Comparison of ENCODE assay signal across 8 cellular contexts in the genomic region with DNA sequence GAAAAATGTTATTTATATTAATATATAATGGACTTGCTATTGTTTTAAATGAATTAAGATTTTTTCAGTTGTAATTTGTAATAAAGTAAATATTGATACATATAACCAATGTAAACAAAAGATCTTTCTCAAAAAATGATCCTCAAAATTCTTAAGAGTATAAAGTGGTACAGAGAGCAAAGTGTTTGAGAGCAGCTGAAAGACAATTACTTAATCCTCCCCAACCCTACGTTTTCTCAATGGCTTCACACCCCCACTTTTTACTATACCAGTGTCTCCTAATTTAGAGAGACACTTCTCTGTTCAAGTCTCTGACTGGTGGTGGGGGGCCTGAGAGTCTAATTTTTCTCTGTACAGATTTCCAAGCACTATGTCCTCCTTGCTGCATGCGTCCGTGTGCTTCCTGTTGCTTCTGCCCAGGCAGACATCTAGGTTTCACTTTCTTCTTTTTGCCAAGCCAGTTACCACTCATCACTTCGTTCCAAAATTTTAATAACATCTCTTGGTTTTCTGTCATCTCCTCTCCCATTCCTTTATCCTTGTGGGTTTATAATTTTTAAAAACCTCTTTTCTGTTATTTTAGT.
DNase-seq lines count a peak whose midpoint lies in the region; ATAC-seq, FAIRE-seq and TF ChIP-seq lines count a peak whose summit lies in the region.

No MANE protein-coding gene starts in this region.

- no peaks in the 10 kb centered on the region for H3K36me3 Mint-ChIP-seq in activated CD4-positive, alpha-beta T cell treated with anti-CD3 and anti-CD28 coated beads, Interleukin-2, amount 10 ng/mL, durations not matched to agents 7 days and 5 days (ENCODE audit: low read depth)

- peak; percentile 73 for ATAC-seq in HG02970 (IDR thresholded peaks at IDR 0.05; ENCODE audit: low FRiP score, unreplicated experiment)

- no peak for FAIRE-seq in GM12892 (lab: Jason Lieb, UNC)

- DNase-seq in activated CD4-positive, alpha-beta T cell treated with anti-CD3 and anti-CD28 coated beads, Interleukin-2, amount 10 ng/mL, durations not matched to agents 7 days and 5 days: no peak
- no peak for DNase-seq in activated CD4-positive, alpha-beta T cell treated with anti-CD3 and anti-CD28 coated beads, Interleukin-2, amount 50 U/mL, for 1 hour
- DNase-seq in RPMI8226 (peak; percentile 30), midbrain (lab: John Stamatoyannopoulos, UW) (peak; percentile 11), GM12892 (ENCODE audit: insufficient read length) (no peak), foreskin fibroblast (no peak), GM03348 (ENCODE audit: low spot score) (no peak)

- H3K4me3 Mint-ChIP-seq in activated CD4-positive, alpha-beta T cell treated with anti-CD3 and anti-CD28 coated beads, Interleukin-2, amount 10 ng/mL, durations not matched to agents 7 days and 5 days: peak overlapping the region; percentile 66

- TF ChIP-seq CTCF in foreskin fibroblast (IDR thresholded peaks at IDR 0.05; ENCODE audit: low read depth, low read length): no peak

- CTCF ChIA-PET in activated CD4-positive, alpha-beta T cell treated with anti-CD3 and anti-CD28 coated beads, Interleukin-2, amount 10 ng/mL, durations not matched to agents 7 days and 5 days (lab: Charles Lee): no interaction called here

- TF ChIP-seq POLR2A in GM12892 (IDR thresholded peaks at IDR 0.05; ENCODE audit: low read depth, low read length): no peak

- POLR2A ChIA-PET in activated CD4-positive, alpha-beta T cell treated with anti-CD3 and anti-CD28 coated beads, Interleukin-2, amount 10 ng/mL, durations not matched to agents 7 days and 5 days (lab: Charles Lee): no interaction called here

- H3K27ac Mint-ChIP-seq in activated CD4-positive, alpha-beta T cell treated with anti-CD3 and anti-CD28 coated beads, Interleukin-2, amount 10 ng/mL, durations not matched to agents 7 days and 5 days: peak overlapping the region; percentile 66

- H3K27me3 Mint-ChIP-seq in activated CD4-positive, alpha-beta T cell treated with anti-CD3 and anti-CD28 coated beads, Interleukin-2, amount 10 ng/mL, durations not matched to agents 7 days and 5 days: peaks cover 3% of the 10 kb centered on the region

- peaks cover 5% of the 10 kb centered on the region for H3K4me1 Mint-ChIP-seq in activated CD4-positive, alpha-beta T cell treated with anti-CD3 and anti-CD28 coated beads, Interleukin-2, amount 10 ng/mL, durations not matched to agents 7 days and 5 days

- H3K9me3 Mint-ChIP-seq in activated CD4-positive, alpha-beta T cell treated with anti-CD3 and anti-CD28 coated beads, Interleukin-2, amount 10 ng/mL, durations not matched to agents 7 days and 5 days: peaks cover 6% of the 10 kb centered on the region

- H3K4me3 ChIP-seq in foreskin fibroblast (ENCODE audit: low read depth in 1 of 2, low read length in 2 of 2): no peak overlapping the region

Comparison
In these comparisons a context has a peak if more than half of its experiments do, and no peak if none do; other contexts are left out.
1. DNase-seq: peak in RPMI8226 (single experiment) and midbrain (single experiment); none in activated CD4-positive, alpha-beta T cell treated with anti-CD3 and anti-CD28 coated beads, Interleukin-2, amount 10 ng/mL, durations not matched to agents 7 days and 5 days (single experiment), activated CD4-positive, alpha-beta T cell treated with anti-CD3 and anti-CD28 coated beads, Interleukin-2, amount 50 U/mL, for 1 hour (single experiment), GM12892 (single experiment), foreskin fibroblast (0 of 2) and GM03348 (single experiment).